ENCODE assay signal across 28 cellular contexts in the genomic region with DNA sequence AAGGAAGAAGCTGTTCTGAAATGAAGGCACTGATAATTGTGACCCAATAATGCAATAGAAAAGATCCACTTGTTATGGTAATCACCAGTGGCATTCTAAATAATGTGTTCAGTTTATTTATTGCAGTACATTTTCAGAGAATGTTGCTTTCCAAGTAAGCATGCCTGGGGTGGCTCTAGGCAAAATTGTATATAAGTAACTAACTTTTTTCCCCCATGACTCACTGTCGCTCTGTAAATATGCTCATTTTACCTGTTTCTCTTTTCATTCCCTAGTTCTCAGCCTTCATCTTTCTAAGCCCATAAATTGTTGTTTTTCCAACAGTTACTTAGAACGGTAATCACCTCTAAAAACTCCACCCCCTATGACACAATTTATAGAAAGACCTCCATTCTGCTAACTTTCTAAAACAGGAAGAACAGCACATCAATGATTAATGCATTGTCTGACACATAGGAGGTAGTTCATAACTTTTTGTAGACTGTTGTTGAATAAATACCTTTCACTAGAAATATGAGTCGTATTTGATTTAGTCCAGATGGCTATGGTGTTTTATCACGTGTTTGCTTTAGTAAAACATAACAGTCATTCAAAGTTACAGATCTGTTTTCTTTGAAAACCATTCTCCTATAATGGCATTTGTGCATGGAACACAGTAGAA.
A peak's percentile ranks its signal among the peaks of the same experiment; 100 is the strongest.
DNase-seq lines count a peak whose midpoint lies in the region; ATAC-seq, FAIRE-seq and TF ChIP-seq lines count a peak whose summit lies in the region.
"Had no signal": no experiment of that assay in that cellular context is flagged by ENCODE, and none has a peak within 500 bp of the region (broad histone marks: within the 10 kb centered on the region; RNA-seq: fewer than 3 reads in every experiment).

No MANE protein-coding gene starts in this region.

- no peaks in the 10 kb centered on the region for H3K27me3 ChIP-seq in HepG2 (ENCODE audit: control insufficient read depth in 1 of 2, insufficient read depth in 2 of 2, low read length in 2 of 2)
- H3K27me3 ChIP-seq in right lobe of liver, result no peaks in the 10 kb centered on the region
- H3K27me3 ChIP-seq in right atrium auricular region, result no peaks in the 10 kb centered on the region
- no peaks in the 10 kb centered on the region for H3K27me3 ChIP-seq in ovary
- H3K27me3 ChIP-seq: BE2C, tibial nerve had no signal

- H3K36me3 ChIP-seq in HepG2 (replicated peaks in 1 of 2; ENCODE audit: control insufficient read depth in 1 of 2, insufficient read depth in 2 of 2, low read length in 2 of 2) (no peaks in the 10 kb centered on the region), right lobe of liver (no peaks in the 10 kb centered on the region), right atrium auricular region (no peaks in the 10 kb centered on the region), ovary (no peaks in the 10 kb centered on the region)
- H3K36me3 ChIP-seq: BE2C, tibial nerve had no signal

- POLR2A ChIA-PET in HepG2 (lab: Yijun Ruan, JAX), result no interaction called here

- H4K20me1 ChIP-seq in HepG2 (ENCODE audit: insufficient read depth, low read length), result no peaks in the 10 kb centered on the region

- no peaks in the 10 kb centered on the region for H3K9me3 ChIP-seq in HepG2 (ENCODE audit: low read length)
- H3K9me3 ChIP-seq in right lobe of liver, result no peaks in the 10 kb centered on the region
- no peaks in the 10 kb centered on the region for H3K9me3 ChIP-seq in right atrium auricular region
- H3K9me3 ChIP-seq in ovary, result no peaks in the 10 kb centered on the region
- H3K9me3 ChIP-seq: BE2C, mucosa of descending colon, tibial nerve had no signal

- CTCF ChIA-PET in HepG2 (lab: Yijun Ruan, JAX; ENCODE audit: low intra/inter-chr PET ratio, low total read pairs), result no interaction called here

- no peak for FAIRE-seq in HepG2 (lab: Jason Lieb, UNC)
- peak; percentile 46 for FAIRE-seq in endometrium (lab: Jason Lieb, UNC)
- peak; percentile 27 for FAIRE-seq in islet of Langerhans (lab: Jason Lieb, UNC)
- FAIRE-seq in D721Med (lab: Jason Lieb, UNC), result no peak
- FAIRE-seq: frontal cortex had no signal

- no peak for TF ChIP-seq POLR2A in HepG2 (IDR thresholded peaks at IDR 0.05; ENCODE audit: insufficient read depth in 1 of 2, low read depth in 2 of 2, low read length in 2 of 2)
- TF ChIP-seq POLR2A in right lobe of liver (IDR thresholded peaks at IDR 0.05), result no peak
- no peak for TF ChIP-seq POLR2A in ovary (IDR thresholded peaks at IDR 0.05)

- in situ Hi-C loops in HepG2 (cut with HindIII; ENCODE audit: extremely low pct_ligation_motif_present, low pct_unique_long_range_greater_than_20kb), result no loop called here

- H3K79me2 ChIP-seq in HepG2 (ENCODE audit: insufficient read depth, low read length), result no peaks in the 10 kb centered on the region

- no peak for TF ChIP-seq CTCF in HepG2 (CRISPR knock-in tag; IDR thresholded peaks at IDR 0.05)
- no peak for TF ChIP-seq CTCF in right lobe of liver (IDR thresholded peaks at IDR 0.05)
- TF ChIP-seq CTCF in right atrium auricular region (IDR thresholded peaks at IDR 0.05), result no peak
- no peak for TF ChIP-seq CTCF in D721Med (IDR thresholded peaks at IDR 0.05; ENCODE audit: insufficient read depth, missing control alignments)
- no peak for TF ChIP-seq CTCF in ovary (IDR thresholded peaks at IDR 0.05)

- intact Hi-C loops in HepG2 (cut with micrococcal nuclease; ENCODE audit: unreplicated experiment), result no loop called here
- intact Hi-C loops in right lobe of liver (cut with DNase I), result no loop called here
- intact Hi-C loops in left cardiac atrium (cut with DNase I), result no loop called here
- intact Hi-C loops in ovary (cut with DNase I), result no loop called here

- H2AFZ ChIP-seq in HepG2 (ENCODE audit: low read length), result no peak overlapping the region
- H2AFZ ChIP-seq: GM23338 had no signal

- TF ChIP-seq EP300 in HepG2 (IDR thresholded peaks at IDR 0.05; ENCODE audit: low read depth in 2 of 2, low read length in 2 of 2), result no peak
- TF ChIP-seq EP300 in HepG2 (CRISPR knock-in tag; IDR thresholded peaks at IDR 0.05; ENCODE audit: borderline replicate concordance), result no peak
- TF ChIP-seq EP300 in ovary (IDR thresholded peaks at IDR 0.05), result no peak

- DNase-seq in HepG2 (ENCODE audit: low spot score) (no peak), right lobe of liver (no peak), left cardiac atrium (no peak), right atrium auricular region (ENCODE audit: low spot score) (no peak), D721Med (ENCODE audit: insufficient read length, low spot score) (no peak), ovary (no peak)
- DNase-seq: 8988T; activated CD4-positive, alpha-beta T cell treated with anti-CD3 and anti-CD28 coated beads, Interleukin-2, amount 10 ng/mL, durations not matched to agents 24 days and 14 days; activated effector memory CD4-positive, alpha-beta T cell treated with Interleukin-2 at 50 U/mL for 16 hours; amniotic stem cell; BE2C; cerebellar nuclear complex; effector CD8-positive, alpha-beta T cell; Kasumi-1; left ventricle myocardium superior; mucosa of descending colon; NCI-H1105; NCI-H2081 treated with DMSO at 0.1 percent for 48 hours; NCI-H524; stimulated activated naive CD8-positive, alpha-beta T cell treated with anti-CD3 and anti-CD28 coated beads, Interleukin-15, Interleukin-2, amounts not matched to agents 100 U/mL and 50 U/mL, for 24 hours; T-helper 1 cell had no signal

- no peak overlapping the region for H3K4me3 ChIP-seq in HepG2 (replicated peaks in 1 of 3; ENCODE audit: insufficient read depth in 1 of 3, low read depth in 2 of 3, low read length in 3 of 3)
- no peak overlapping the region for H3K4me3 ChIP-seq in right lobe of liver
- no peak overlapping the region for H3K4me3 ChIP-seq in right atrium auricular region
- no peak overlapping the region for H3K4me3 ChIP-seq in ovary
- H3K4me3 ChIP-seq: GM23338, mucosa of descending colon, tibial nerve had no signal

- BruUV-seq in HepG2 (replicated peaks; lab: Mats Ljungman, UMichigan), result no TSS peak

- H3K27ac ChIP-seq in HepG2 (ENCODE audit: extremely low read length, insufficient read depth, low read length), result no peak overlapping the region
- H3K27ac ChIP-seq in right lobe of liver, result no peak overlapping the region
- H3K27ac ChIP-seq in right atrium auricular region, result no peak overlapping the region
- no peak overlapping the region for H3K27ac ChIP-seq in ovary
- H3K27ac ChIP-seq: tibial nerve had no signal

- ATAC-seq in HepG2 (no peak), right lobe of liver (no peak), left cardiac atrium (no peak)
- ATAC-seq: GM23338; left ventricle myocardium superior; mucosa of descending colon; Right ventricle myocardium inferior; sciatic nerve; stimulated activated naive CD8-positive, alpha-beta T cell treated with anti-CD3 and anti-CD28 coated beads, Interleukin-15, Interleukin-2, amounts not matched to agents 100 U/mL and 50 U/mL, for 24 hours had no signal

- H3K4me1 ChIP-seq in HepG2 (ENCODE audit: insufficient read depth, low read length), result no peaks in the 10 kb centered on the region
- H3K4me1 ChIP-seq in right lobe of liver, result no peaks in the 10 kb centered on the region
- no peaks in the 10 kb centered on the region for H3K4me1 ChIP-seq in right atrium auricular region
- no peaks in the 10 kb centered on the region for H3K4me1 ChIP-seq in ovary (ENCODE audit: insufficient read depth)
- H3K4me1 ChIP-seq: BE2C, tibial nerve had no signal

- no peak overlapping the region for H3K9ac ChIP-seq in HepG2 (ENCODE audit: insufficient read depth, low read depth, low read length)

- TF ChIP-seq RAD21 in HepG2 (CRISPR knock-in tag; IDR thresholded peaks at IDR 0.05), result no peak

- WGBS in HepG2 (ENCODE audit: low lambda C conversion rate), result under 1% methylated on average over 4 of the region's 4 CpGs
- 28% methylated on average over 4 of the region's 4 CpGs for WGBS in right lobe of liver (ENCODE audit: insufficient coverage, low coverage, low lambda C conversion rate, missing lambda C conversion rate)
- WGBS in ovary, 3 donors, result 28 to 35% (median 31%) methylated on average over 4 of the region's 4 CpGs

- H3K4me2 ChIP-seq in HepG2 (ENCODE audit: low read depth, low read length), result no peak overlapping the region
- H3K4me2 ChIP-seq: GM23338 had no signal

TF ChIP-seq in HepG2, 621 proteins besides CTCF, POLR2A, EP300 and RAD21:
- TF ChIP-seq MNT (IDR thresholded peaks at IDR 0.05), result peak; percentile 55
- no peak for TF ChIP-seq ETV5 (CRISPR knock-in tag; IDR thresholded peaks at IDR 0.05; ENCODE audit: borderline replicate concordance)
